Comparison of ENCODE assay signal across 16 cellular contexts in genomic region chr12:112180422-112180821, GRCh38. TPM values are rescaled to one million over a fixed set of nuclear protein-coding genes. Genes with fewer than 3 reads are reported as not detected.
A peak's percentile ranks its signal among the peaks of the same experiment; 100 is the strongest.
DNase-seq lines count a peak whose midpoint lies in the region; ATAC-seq, FAIRE-seq and TF ChIP-seq lines count a peak whose summit lies in the region.
"Had no signal": no experiment of that assay in that cellular context is flagged by ENCODE, and none has a peak within 500 bp of the region (broad histone marks: within the 10 kb centered on the region; RNA-seq: fewer than 3 reads in every experiment).

No MANE protein-coding gene starts in this region.

- H3K9ac ChIP-seq in GM12878 (ENCODE audit: control insufficient read depth, insufficient read depth, low read length): no peak overlapping the region

- peaks cover 13 to 35% of the 10 kb centered on the region in 2 experiments for H3K36me3 ChIP-seq in GM12878 (ENCODE audit: control insufficient read depth in 2 of 2, insufficient read depth in 2 of 2, low read length in 1 of 2)

- H3K27ac Mint-ChIP-seq in stimulated activated naive CD8-positive, alpha-beta T cell treated with anti-CD3 and anti-CD28 coated beads, Interleukin-15, Interleukin-2, amounts not matched to agents 100 ng/mL and 50 ng/mL, for 24 hours: peak overlapping the region; percentile 77
- H3K27ac Mint-ChIP-seq in stimulated activated naive CD8-positive, alpha-beta T cell treated with anti-CD3 and anti-CD28 coated beads, Interleukin-15, amount 100 ng/mL, for 72 hours: peak overlapping the region in 1 of 2 donors; percentile 75

- H2AFZ ChIP-seq in GM12878 (ENCODE audit: control insufficient read depth, low read depth, low read length): no peak overlapping the region

- no peak overlapping the region for H3K4me3 ChIP-seq in GM12878
- H3K4me3 ChIP-seq: HAP-1 had no signal

- no TSS peak for BruUV-seq in GM12878 (replicated peaks; lab: Mats Ljungman, UMichigan)

- peaks cover 42% of the 10 kb centered on the region for H3K36me3 Mint-ChIP-seq in stimulated activated naive CD8-positive, alpha-beta T cell treated with anti-CD3 and anti-CD28 coated beads, Interleukin-15, Interleukin-2, amounts not matched to agents 100 ng/mL and 50 ng/mL, for 24 hours (ENCODE audit: low read depth)

- SMC1A ChIA-PET in GM12878 (lab: Charles Lee; ENCODE audit: uncharacterized antibody, unreplicated experiment): no interaction called here

- no peak overlapping the region for H3K4me2 ChIP-seq in GM12878 (ENCODE audit: control insufficient read depth, insufficient read depth)

- TF ChIP-seq RAD21 in GM12878 (IDR thresholded peaks at IDR 0.05; ENCODE audit: insufficient read depth, low read depth, low read length): no peak

- TF ChIP-seq CTCF in GM12878 (IDR thresholded peaks at IDR 0.05 in 2 of 3, conservative IDR thresholded peaks at IDR 0.05 in 1 of 3; ENCODE audit: control insufficient read depth in 2 of 3, extremely low read depth in 1 of 3, insufficient read depth in 1 of 3, low read depth in 3 of 3, low read length in 3 of 3): no peak

- TF ChIP-seq EP300 in GM12878 (IDR thresholded peaks at IDR 0.05; ENCODE audit: borderline replicate concordance in 1 of 2, control insufficient read depth in 1 of 2, low read depth in 2 of 2, low read length in 2 of 2): no peak

- H3K27ac ChIP-seq in GM12878 (ENCODE audit: control insufficient read depth, insufficient read depth): peak overlapping the region; percentile 31
- H3K27ac ChIP-seq: C4-2B had no signal

- peaks cover 25% of the 10 kb centered on the region for H3K4me1 Mint-ChIP-seq in stimulated activated naive CD8-positive, alpha-beta T cell treated with anti-CD3 and anti-CD28 coated beads, Interleukin-15, Interleukin-2, amounts not matched to agents 100 ng/mL and 50 ng/mL, for 24 hours (ENCODE audit: low read depth)
- H3K4me1 Mint-ChIP-seq in stimulated activated naive CD8-positive, alpha-beta T cell treated with anti-CD3 and anti-CD28 coated beads, Interleukin-15, amount 100 ng/mL, for 72 hours: peaks cover 26% of the 10 kb centered on the region

- no peak for ATAC-seq in stimulated activated naive CD8-positive, alpha-beta T cell treated with anti-CD3 and anti-CD28 coated beads, Interleukin-15, amount 100 ng/mL, for 72 hours
- ATAC-seq in GM12878 (no peak), GM18909 (IDR thresholded peaks at IDR 0.05; ENCODE audit: poor library complexity, unreplicated experiment) (no peak)
- ATAC-seq: Panc1 had no signal

- TF ChIP-seq POLR2A in GM12878 (IDR thresholded peaks at IDR 0.05; ENCODE audit: low read depth, low read length): no peak

- H3K79me2 ChIP-seq in GM12878 (ENCODE audit: control insufficient read depth, insufficient read depth, low read length): no peaks in the 10 kb centered on the region

- H3K27me3 ChIP-seq in GM12878 (replicated peaks in 1 of 2; ENCODE audit: control insufficient read depth in 2 of 2, insufficient read depth in 2 of 2, low read length in 1 of 2): no peaks in the 10 kb centered on the region

- H3K27me3 Mint-ChIP-seq in stimulated activated naive CD8-positive, alpha-beta T cell treated with anti-CD3 and anti-CD28 coated beads, Interleukin-15, Interleukin-2, amounts not matched to agents 100 ng/mL and 50 ng/mL, for 24 hours: no peaks in the 10 kb centered on the region
- H3K27me3 Mint-ChIP-seq in stimulated activated naive CD8-positive, alpha-beta T cell treated with anti-CD3 and anti-CD28 coated beads, Interleukin-15, amount 100 ng/mL, for 72 hours: no peaks in the 10 kb centered on the region

- DNase-seq in stimulated activated naive CD8-positive, alpha-beta T cell treated with anti-CD3 and anti-CD28 coated beads, Interleukin-15, amount 100 ng/mL, for 72 hours: no peak
- DNase-seq in GM12878 (ENCODE audit: low read depth, low spot score): no peak
- peak; percentile 11 for DNase-seq in posterior vena cava (ENCODE audit: low spot score)
- no peak for DNase-seq in stimulated activated CD4-positive, alpha-beta T cell treated with anti-CD3 and anti-CD28 coated beads, Interleukin-2, amount 100 ng/mL, for 24 hours
- no peak for DNase-seq in NCI-H748 (lab: John Stamatoyannopoulos, UW; ENCODE audit: unreplicated experiment)
- DNase-seq: COR-L47, DMS153, IMR-90, MV-4-11, NCI-H1436, NCI-H2081 had no signal

- CTCF ChIA-PET in GM12878 (lab: Yijun Ruan, JAX): no interaction called here

- POLR2A ChIA-PET in GM12878 (lab: Charles Lee): no interaction called here

- intact Hi-C loops in GM12878 (cut with micrococcal nuclease; ENCODE audit: unreplicated experiment) (no loop called here), posterior vena cava (cut with DNase I) (no loop called here)

- FAIRE-seq in GM12878 (lab: Jason Lieb, UNC): no peak

- no peaks in the 10 kb centered on the region for H3K9me3 ChIP-seq in GM12878 (replicated peaks; ENCODE audit: control insufficient read depth, insufficient read depth, low read length)
- H3K9me3 ChIP-seq: HAP-1 had no signal

- 75% methylated on average over 4 of the region's 4 CpGs for WGBS in GM12878 (ENCODE audit: insufficient coverage, insufficient replicate concordance, low lambda C conversion rate, missing lambda C conversion rate)

- no peaks in the 10 kb centered on the region for H3K9me3 Mint-ChIP-seq in stimulated activated naive CD8-positive, alpha-beta T cell treated with anti-CD3 and anti-CD28 coated beads, Interleukin-15, Interleukin-2, amounts not matched to agents 100 ng/mL and 50 ng/mL, for 24 hours
- H3K9me3 Mint-ChIP-seq in stimulated activated naive CD8-positive, alpha-beta T cell treated with anti-CD3 and anti-CD28 coated beads, Interleukin-15, amount 100 ng/mL, for 72 hours: no peaks in the 10 kb centered on the region

- in situ Hi-C loops in GM12878 (cut with MboI): no loop called here

- RAD21 ChIA-PET in GM12878 (lab: Charles Lee; ENCODE audit: unreplicated experiment): no interaction called here

- peaks cover 17% of the 10 kb centered on the region for H3K4me1 ChIP-seq in GM12878 (ENCODE audit: control insufficient read depth, insufficient read depth, low read length)

- no peaks in the 10 kb centered on the region for H4K20me1 ChIP-seq in GM12878 (ENCODE audit: control insufficient read depth, insufficient read depth)

- H3K4me3 Mint-ChIP-seq in stimulated activated naive CD8-positive, alpha-beta T cell treated with anti-CD3 and anti-CD28 coated beads, Interleukin-15, Interleukin-2, amounts not matched to agents 100 ng/mL and 50 ng/mL, for 24 hours: no peak overlapping the region
- H3K4me3 Mint-ChIP-seq in stimulated activated naive CD8-positive, alpha-beta T cell treated with anti-CD3 and anti-CD28 coated beads, Interleukin-15, amount 100 ng/mL, for 72 hours: no peak overlapping the region

TF ChIP-seq in GM12878, 131 proteins besides CTCF, POLR2A, EP300 and RAD21 (continues in another document):
- TF ChIP-seq TCF3 (IDR thresholded peaks at IDR 0.05; ENCODE audit: borderline replicate concordance, insufficient read depth, low read depth, low read length): no peak
- no peak for TF ChIP-seq MLLT1 (IDR thresholded peaks at IDR 0.05)
- TF ChIP-seq KAT2A (conservative IDR thresholded peaks at IDR 0.05; ENCODE audit: control insufficient read depth, low read depth, low read length): no peak
- TF ChIP-seq RAD51 (IDR thresholded peaks at IDR 0.05): no peak
- no peak for TF ChIP-seq ZNF384 (IDR thresholded peaks at IDR 0.05; ENCODE audit: borderline replicate concordance, low read depth, low read length)
- no peak for TF ChIP-seq EZH2 (IDR thresholded peaks at IDR 0.05; ENCODE audit: borderline replicate concordance, control insufficient read depth, low read depth, low read length)
- no peak for TF ChIP-seq BRCA1 (IDR thresholded peaks at IDR 0.05; ENCODE audit: low read depth, low read length)
- no peak for TF ChIP-seq ETV6 (conservative IDR thresholded peaks at IDR 0.05 in 1 of 2, IDR thresholded peaks at IDR 0.05 in 1 of 2; ENCODE audit: borderline replicate concordance in 1 of 2, low read depth in 1 of 2)
- no peak for TF ChIP-seq E2F4 (IDR thresholded peaks at IDR 0.05; ENCODE audit: low read depth, low read length)

RNA-seq across cellular contexts. Expression of gene TRAFD1, which starts 55.1 kb away (rescaled TPM):
- 62.9 and 82.2 TPM in 2 replicates for total RNA-seq in GM12878 (2013; cell fraction: nucleolus; rRNA removed)
- 45.9 and 52.9 TPM in 2 replicates for total RNA-seq in GM12878 (2014; rRNA removed)
- total RNA-seq in GM12878 (2014; rRNA removed; fragmentation: Illumina TruSeq; extraction: Trizol): 37.2 and 37.5 TPM in 2 replicates
- total RNA-seq in GM12878 (2021): 44.6 and 44.8 TPM in 2 replicates
- polyA plus RNA-seq in GM12878 (2011; ENCODE audit: low read depth): 29.9 TPM
- polyA plus RNA-seq in GM12878 (2011; rRNA removed): 49.1 and 58.4 TPM in 2 replicates
- polyA plus RNA-seq in GM12878 (2011; cell fraction: cytosol; rRNA removed): 45.8 and 46.9 TPM in 2 replicates
- 51.5 TPM in 2 replicates for polyA plus RNA-seq in GM12878 (2011; cell fraction: nucleus; rRNA removed)
- 34.5 and 36.2 TPM in 2 replicates for polyA plus RNA-seq in GM12878 (2012)
- polyA plus RNA-seq in GM12878 (2014; fragmentation: Illumina TruSeq; extraction: Trizol): 54.7 and 69.1 TPM in 2 replicates
- polyA plus RNA-seq in GM12878 (2014; fragmentation: Nextera tagmentation; extraction: Ambion mirVana): 10 to 100 TPM; 42.3 to 43.8 TPM
- 39.3 and 46.6 TPM in 2 replicates for polyA plus RNA-seq in GM12878 (2014; rRNA removed)
- 10 to 100 TPM; 54.4 to 55.5 TPM for polyA plus RNA-seq in GM12878 (2016; fragmentation: Nextera tagmentation; extraction: Ambion mirVana)
- 53.7 and 55.7 TPM in 2 replicates for polyA minus RNA-seq in GM12878 (2011; rRNA and poly(A)+ RNA removed)
- 14.2 and 16.3 TPM in 2 replicates for polyA minus RNA-seq in GM12878 (2011; cell fraction: cytosol; rRNA and poly(A)+ RNA removed)
- 19.3 and 19.7 TPM in 2 replicates for polyA minus RNA-seq in GM12878 (2011; cell fraction: nucleus; rRNA and poly(A)+ RNA removed)
- total RNA-seq in posterior vena cava: 10 to 100 TPM; 23.5 to 24.0 TPM
